In genomic region chr11:119114351-119114750, GRCh38 we compare ENCODE assay signal across 21 cellular contexts. TPM values are rescaled to one million over a fixed set of nuclear protein-coding genes. Genes with fewer than 3 reads are reported as not detected.
"Had no signal": no experiment of that assay in that cellular context is flagged by ENCODE, and none has a peak within 500 bp of the region (broad histone marks: within the 10 kb centered on the region; RNA-seq: fewer than 3 reads in every experiment).

No MANE protein-coding gene starts in this region.

- H3K4me3 Mint-ChIP-seq: brain; endodermal cell; nephron; stimulated activated memory B cell treated with anti-CD40 and anti-IgM and Interleukin-4, amounts not matched to agents 10 μg/mL and 1 μg/mL and 100 μg/mL, for 72 hours; WTC11 had no signal

- H3K4me1 Mint-ChIP-seq: endodermal cell had no signal

- ATAC-seq: left colon; lower lobe of right lung; stimulated activated memory B cell treated with anti-CD40 and anti-IgM and Interleukin-4, amounts not matched to agents 10 μg/mL and 1 μg/mL and 100 μg/mL, for 72 hours; WTC11 had no signal

- H3K9me3 Mint-ChIP-seq: activated naive CD4-positive, alpha-beta T cell treated with anti-CD3 and anti-CD28 coated beads, Interleukin-2, amount 50 U/mL, for 72 hours; activated T-helper 2 cell treated with anti-CD3 and anti-CD28 coated beads, Interferon-gamma antibody, Interleukin-2, Interleukin-4, amounts not matched to agents 10 μg/mL and 5 μg/mL and 100 μg/mL, durations not matched to agents 14 hours and 24 hours and 36 hours; brain; endodermal cell; nephron; stimulated activated memory B cell treated with anti-CD40 and anti-IgM and Interleukin-4, amounts not matched to agents 10 μg/mL and 1 μg/mL and 100 μg/mL, for 72 hours; WTC11 had no signal

- H3K27ac Mint-ChIP-seq: activated T-helper 2 cell treated with anti-CD3 and anti-CD28 coated beads, Interferon-gamma antibody, Interleukin-2, Interleukin-4, amounts not matched to agents 10 μg/mL and 5 μg/mL and 100 μg/mL, durations not matched to agents 14 hours and 24 hours and 36 hours; brain; endodermal cell; nephron; stimulated activated memory B cell treated with anti-CD40 and anti-IgM and Interleukin-4, amounts not matched to agents 10 μg/mL and 1 μg/mL and 100 μg/mL, for 72 hours; WTC11 had no signal

- H3K27me3 Mint-ChIP-seq: brain; stimulated activated memory B cell treated with anti-CD40 and anti-IgM and Interleukin-4, amounts not matched to agents 10 μg/mL and 1 μg/mL and 100 μg/mL, for 72 hours had no signal

- H3K36me3 Mint-ChIP-seq: WTC11 had no signal

- DNase-seq: activated CD4-positive, alpha-beta T cell treated with anti-CD3 and anti-CD28 coated beads for 4 hours; caudate nucleus; endodermal cell; foreskin melanocyte; glutamatergic neuron; hippocampal formation; left colon; lower lobe of right lung; occipital lobe; retina; spleen; stimulated activated CD4-positive, alpha-beta T cell treated with anti-CD3 and anti-CD28 coated beads, Interleukin-4, amount 100 ng/mL, for 4 hours; testis; upper lobe of left lung had no signal

RNA-seq across cellular contexts. Expression of gene ABCG4, which starts 34.5 kb away (rescaled TPM):
- total RNA-seq: epithelial cell of proximal tubule, left colon had no signal
